In the genomic region with DNA sequence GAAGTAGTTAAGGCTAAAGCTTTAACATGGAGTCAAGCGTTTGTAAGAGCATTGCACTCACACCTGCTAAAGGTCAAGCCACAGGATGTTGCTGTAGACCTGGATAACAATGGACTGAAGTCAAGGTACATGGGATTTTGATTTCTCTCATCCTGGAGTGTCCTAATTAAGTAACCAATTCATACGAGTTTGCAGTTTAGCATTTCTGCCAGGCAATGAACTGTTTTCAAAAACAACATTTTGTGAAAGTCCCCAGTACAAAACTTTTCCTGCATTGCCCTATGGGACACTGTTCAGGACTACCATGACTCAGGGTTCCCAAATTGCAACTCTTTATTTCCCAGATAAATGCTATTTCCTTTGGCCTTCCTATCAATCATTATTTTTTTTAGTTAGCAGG, we compare ENCODE assay signal across 25 cellular contexts. TPM values are rescaled to one million over a fixed set of nuclear protein-coding genes. Genes with fewer than 3 reads are reported as not detected.
"Had no signal": no experiment of that assay in that cellular context is flagged by ENCODE, and none has a peak within 500 bp of the region (broad histone marks: within the 10 kb centered on the region; RNA-seq: fewer than 3 reads in every experiment).

No MANE protein-coding gene starts in this region.

- H3K9me3 ChIP-seq: adrenal gland, lower lobe of right lung, prostate gland, right atrium auricular region, upper lobe of left lung had no signal

- H3K27me3 ChIP-seq: adrenal gland, heart right ventricle, right atrium auricular region, upper lobe of left lung had no signal

- H3K27me3 Mint-ChIP-seq: activated naive CD4-positive, alpha-beta T cell treated with anti-CD3 and anti-CD28 coated beads, Interleukin-2, amount 10 ng/mL, durations not matched to agents 7 days and 5 days had no signal

- DNase-seq: activated CD8-positive, alpha-beta memory T cell treated with anti-CD3 and anti-CD28 coated beads, Interleukin-2, amount 50 U/mL, for 48 hours; activated effector memory CD4-positive, alpha-beta T cell treated with Interleukin-2 at 50 U/mL for 16 hours; activated naive CD4-positive, alpha-beta T cell treated with anti-CD3 and anti-CD28 coated beads, Interleukin-2, amount 10 ng/mL, durations not matched to agents 7 days and 5 days; activated T-cell treated with anti-CD3 and anti-CD28 coated beads, Interleukin-2, amount 50 U/mL, for 72 hours; adrenal gland; central memory CD4-positive, alpha-beta T cell; foreskin fibroblast; heart right ventricle; islet precursor cell; lower lobe of right lung; stimulated activated CD4-positive, alpha-beta T cell treated with anti-CD3 and anti-CD28 coated beads, Interleukin-4, amount 100 ng/mL, for 24 hours; stimulated activated naive CD4-positive, alpha-beta T cell treated with Interleukin-2 at 50 U/mL for 16 hours; T-helper 9 cell; upper lobe of left lung had no signal

- H3K36me3 Mint-ChIP-seq: mesothelial cell of epicardium; natural killer cell treated with Interleukin-12 subunit alpha and Interleukin-12 subunit beta and Interleukin-15 and Interleukin-18, amount 100 ng/mL, for 72 hours; WTC11 had no signal

- H3K9me3 Mint-ChIP-seq: natural killer cell treated with Interleukin-12 subunit alpha and Interleukin-12 subunit beta and Interleukin-15 and Interleukin-18, amount 100 ng/mL, for 72 hours had no signal

- ATAC-seq: activated T-cell treated with anti-CD3 and anti-CD28 coated beads, Interleukin-2, amount 50 U/mL, for 72 hours; heart right ventricle; lower lobe of right lung had no signal

- FAIRE-seq: astrocyte, colon had no signal

- H3K27ac Mint-ChIP-seq: activated T-cell treated with anti-CD3 and anti-CD28 coated beads, Interleukin-2, amount 50 U/mL, for 72 hours; endodermal cell; mesothelial cell of epicardium; natural killer cell treated with Interleukin-12 subunit alpha and Interleukin-12 subunit beta and Interleukin-15 and Interleukin-18, amount 100 ng/mL, for 72 hours; WTC11 had no signal

- H3K4me3 ChIP-seq: adrenal gland, heart right ventricle, lower lobe of right lung, prostate gland, right atrium auricular region, upper lobe of left lung had no signal

- H3K4me3 Mint-ChIP-seq: activated naive CD4-positive, alpha-beta T cell treated with anti-CD3 and anti-CD28 coated beads, Interleukin-2, amount 10 ng/mL, durations not matched to agents 7 days and 5 days; activated T-cell treated with anti-CD3 and anti-CD28 coated beads, Interleukin-2, amount 50 U/mL, for 72 hours; endodermal cell; mesothelial cell of epicardium; natural killer cell treated with Interleukin-12 subunit alpha and Interleukin-12 subunit beta and Interleukin-15 and Interleukin-18, amount 100 ng/mL, for 72 hours; WTC11 had no signal

- H3K27ac ChIP-seq: adrenal gland, epithelial cell of prostate, heart right ventricle, lower lobe of right lung, prostate gland, right atrium auricular region, upper lobe of left lung had no signal

- H3K4me1 ChIP-seq: adrenal gland, heart right ventricle, lower lobe of right lung, prostate gland, right atrium auricular region, upper lobe of left lung had no signal

- H3K36me3 ChIP-seq: adrenal gland, heart right ventricle, lower lobe of right lung, prostate gland, right atrium auricular region, upper lobe of left lung had no signal

RNA-seq across cellular contexts. Expression of a gene that starts 17.4 kb away (rescaled TPM):
- total RNA-seq: astrocyte, WTC11 had no signal
- polyA plus RNA-seq: fibroblast of lung had no signal

RNA-seq across cellular contexts. Expression of a gene that starts 20.4 kb away (rescaled TPM):
- total RNA-seq: astrocyte, endodermal cell, fibroblast of lung, mesothelial cell of epicardium, osteocyte, right atrium auricular region, WTC11 had no signal
- polyA plus RNA-seq: fibroblast of lung had no signal
